2 cellular contexts compared by ENCODE assay signal in genomic region chr3:25572336-25572735, GRCh38.
TF ChIP-seq lines count a peak whose summit lies in the region.

No MANE protein-coding gene starts in this region.

TF ChIP-seq in SK-N-SH, 30 proteins besides CTCF, POLR2A, EP300 and RAD21 (continued from another document):
- TF ChIP-seq PBX3 (IDR thresholded peaks at IDR 0.05) (no peak), RFX5 (IDR thresholded peaks at IDR 0.05; ENCODE audit: low read length) (no peak), NRF1 (IDR thresholded peaks at IDR 0.05; ENCODE audit: low read depth, low read length) (no peak), NFIC (IDR thresholded peaks at IDR 0.05; ENCODE audit: borderline replicate concordance) (no peak), RXRA (IDR thresholded peaks at IDR 0.05; ENCODE audit: borderline replicate concordance, low read depth) (no peak), SIN3A (IDR thresholded peaks at IDR 0.05; ENCODE audit: borderline replicate concordance, low read depth, low read length) (no peak), FOXJ3 (CRISPR knock-in tag; IDR thresholded peaks at IDR 0.05) (no peak), GATA2 (CRISPR knock-in tag; IDR thresholded peaks at IDR 0.05) (no peak), JUND (IDR thresholded peaks at IDR 0.05) (no peak), RCOR1 (IDR thresholded peaks at IDR 0.05; ENCODE audit: low read length) (no peak)
- TF ChIP-seq, protein P1, sequence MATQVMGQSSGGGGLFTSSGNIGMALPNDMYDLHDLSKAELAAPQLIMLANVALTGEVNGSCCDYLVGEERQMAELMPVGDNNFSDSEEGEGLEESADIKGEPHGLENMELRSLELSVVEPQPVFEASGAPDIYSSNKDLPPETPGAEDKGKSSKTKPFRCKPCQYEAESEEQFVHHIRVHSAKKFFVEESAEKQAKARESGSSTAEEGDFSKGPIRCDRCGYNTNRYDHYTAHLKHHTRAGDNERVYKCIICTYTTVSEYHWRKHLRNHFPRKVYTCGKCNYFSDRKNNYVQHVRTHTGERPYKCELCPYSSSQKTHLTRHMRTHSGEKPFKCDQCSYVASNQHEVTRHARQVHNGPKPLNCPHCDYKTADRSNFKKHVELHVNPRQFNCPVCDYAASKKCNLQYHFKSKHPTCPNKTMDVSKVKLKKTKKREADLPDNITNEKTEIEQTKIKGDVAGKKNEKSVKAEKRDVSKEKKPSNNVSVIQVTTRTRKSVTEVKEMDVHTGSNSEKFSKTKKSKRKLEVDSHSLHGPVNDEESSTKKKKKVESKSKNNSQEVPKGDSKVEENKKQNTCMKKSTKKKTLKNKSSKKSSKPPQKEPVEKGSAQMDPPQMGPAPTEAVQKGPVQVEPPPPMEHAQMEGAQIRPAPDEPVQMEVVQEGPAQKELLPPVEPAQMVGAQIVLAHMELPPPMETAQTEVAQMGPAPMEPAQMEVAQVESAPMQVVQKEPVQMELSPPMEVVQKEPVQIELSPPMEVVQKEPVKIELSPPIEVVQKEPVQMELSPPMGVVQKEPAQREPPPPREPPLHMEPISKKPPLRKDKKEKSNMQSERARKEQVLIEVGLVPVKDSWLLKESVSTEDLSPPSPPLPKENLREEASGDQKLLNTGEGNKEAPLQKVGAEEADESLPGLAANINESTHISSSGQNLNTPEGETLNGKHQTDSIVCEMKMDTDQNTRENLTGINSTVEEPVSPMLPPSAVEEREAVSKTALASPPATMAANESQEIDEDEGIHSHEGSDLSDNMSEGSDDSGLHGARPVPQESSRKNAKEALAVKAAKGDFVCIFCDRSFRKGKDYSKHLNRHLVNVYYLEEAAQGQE (IDR thresholded peaks at IDR 0.05; ENCODE audit: low read depth, low read length), result no peak
TF ChIP-seq in SK-N-SH: peak in this region for 0.

TF ChIP-seq in SK-N-SH treated with all-trans-retinoic acid at 6 μM for 48 hours, 23 proteins besides CTCF, POLR2A, EP300 and RAD21 (continued from another document):
- TF ChIP-seq ZNF565 (CRISPR knock-in tag; conservative IDR thresholded peaks at IDR 0.05; ENCODE audit: low read depth) (no peak), ZNF8 (CRISPR knock-in tag; IDR thresholded peaks at IDR 0.05) (no peak), BACH2 (CRISPR knock-in tag; IDR thresholded peaks at IDR 0.05; ENCODE audit: borderline replicate concordance) (no peak), ISL1 (CRISPR knock-in tag; IDR thresholded peaks at IDR 0.05) (no peak), GLIS3 (CRISPR knock-in tag; IDR thresholded peaks at IDR 0.05) (no peak), SNAI2 (CRISPR knock-in tag; IDR thresholded peaks at IDR 0.05) (no peak), RARB (CRISPR knock-in tag; IDR thresholded peaks at IDR 0.05) (no peak), OSR1 (CRISPR knock-in tag; IDR thresholded peaks at IDR 0.05) (no peak)
- TF ChIP-seq, protein P2, sequence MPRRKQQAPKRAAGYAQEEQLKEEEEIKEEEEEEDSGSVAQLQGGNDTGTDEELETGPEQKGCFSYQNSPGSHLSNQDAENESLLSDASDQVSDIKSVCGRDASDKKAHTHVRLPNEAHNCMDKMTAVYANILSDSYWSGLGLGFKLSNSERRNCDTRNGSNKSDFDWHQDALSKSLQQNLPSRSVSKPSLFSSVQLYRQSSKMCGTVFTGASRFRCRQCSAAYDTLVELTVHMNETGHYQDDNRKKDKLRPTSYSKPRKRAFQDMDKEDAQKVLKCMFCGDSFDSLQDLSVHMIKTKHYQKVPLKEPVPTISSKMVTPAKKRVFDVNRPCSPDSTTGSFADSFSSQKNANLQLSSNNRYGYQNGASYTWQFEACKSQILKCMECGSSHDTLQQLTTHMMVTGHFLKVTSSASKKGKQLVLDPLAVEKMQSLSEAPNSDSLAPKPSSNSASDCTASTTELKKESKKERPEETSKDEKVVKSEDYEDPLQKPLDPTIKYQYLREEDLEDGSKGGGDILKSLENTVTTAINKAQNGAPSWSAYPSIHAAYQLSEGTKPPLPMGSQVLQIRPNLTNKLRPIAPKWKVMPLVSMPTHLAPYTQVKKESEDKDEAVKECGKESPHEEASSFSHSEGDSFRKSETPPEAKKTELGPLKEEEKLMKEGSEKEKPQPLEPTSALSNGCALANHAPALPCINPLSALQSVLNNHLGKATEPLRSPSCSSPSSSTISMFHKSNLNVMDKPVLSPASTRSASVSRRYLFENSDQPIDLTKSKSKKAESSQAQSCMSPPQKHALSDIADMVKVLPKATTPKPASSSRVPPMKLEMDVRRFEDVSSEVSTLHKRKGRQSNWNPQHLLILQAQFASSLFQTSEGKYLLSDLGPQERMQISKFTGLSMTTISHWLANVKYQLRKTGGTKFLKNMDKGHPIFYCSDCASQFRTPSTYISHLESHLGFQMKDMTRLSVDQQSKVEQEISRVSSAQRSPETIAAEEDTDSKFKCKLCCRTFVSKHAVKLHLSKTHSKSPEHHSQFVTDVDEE (CRISPR knock-in tag; IDR thresholded peaks at IDR 0.05), result no peak
- TF ChIP-seq, protein P3, sequence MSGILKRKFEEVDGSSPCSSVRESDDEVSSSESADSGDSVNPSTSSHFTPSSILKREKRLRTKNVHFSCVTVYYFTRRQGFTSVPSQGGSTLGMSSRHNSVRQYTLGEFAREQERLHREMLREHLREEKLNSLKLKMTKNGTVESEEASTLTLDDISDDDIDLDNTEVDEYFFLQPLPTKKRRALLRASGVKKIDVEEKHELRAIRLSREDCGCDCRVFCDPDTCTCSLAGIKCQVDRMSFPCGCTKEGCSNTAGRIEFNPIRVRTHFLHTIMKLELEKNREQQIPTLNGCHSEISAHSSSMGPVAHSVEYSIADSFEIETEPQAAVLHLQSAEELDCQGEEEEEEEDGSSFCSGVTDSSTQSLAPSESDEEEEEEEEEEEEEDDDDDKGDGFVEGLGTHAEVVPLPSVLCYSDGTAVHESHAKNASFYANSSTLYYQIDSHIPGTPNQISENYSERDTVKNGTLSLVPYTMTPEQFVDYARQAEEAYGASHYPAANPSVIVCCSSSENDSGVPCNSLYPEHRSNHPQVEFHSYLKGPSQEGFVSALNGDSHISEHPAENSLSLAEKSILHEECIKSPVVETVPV (CRISPR knock-in tag; IDR thresholded peaks at IDR 0.05), result no peak
